1 cellular context compared by ENCODE assay signal in the genomic region with DNA sequence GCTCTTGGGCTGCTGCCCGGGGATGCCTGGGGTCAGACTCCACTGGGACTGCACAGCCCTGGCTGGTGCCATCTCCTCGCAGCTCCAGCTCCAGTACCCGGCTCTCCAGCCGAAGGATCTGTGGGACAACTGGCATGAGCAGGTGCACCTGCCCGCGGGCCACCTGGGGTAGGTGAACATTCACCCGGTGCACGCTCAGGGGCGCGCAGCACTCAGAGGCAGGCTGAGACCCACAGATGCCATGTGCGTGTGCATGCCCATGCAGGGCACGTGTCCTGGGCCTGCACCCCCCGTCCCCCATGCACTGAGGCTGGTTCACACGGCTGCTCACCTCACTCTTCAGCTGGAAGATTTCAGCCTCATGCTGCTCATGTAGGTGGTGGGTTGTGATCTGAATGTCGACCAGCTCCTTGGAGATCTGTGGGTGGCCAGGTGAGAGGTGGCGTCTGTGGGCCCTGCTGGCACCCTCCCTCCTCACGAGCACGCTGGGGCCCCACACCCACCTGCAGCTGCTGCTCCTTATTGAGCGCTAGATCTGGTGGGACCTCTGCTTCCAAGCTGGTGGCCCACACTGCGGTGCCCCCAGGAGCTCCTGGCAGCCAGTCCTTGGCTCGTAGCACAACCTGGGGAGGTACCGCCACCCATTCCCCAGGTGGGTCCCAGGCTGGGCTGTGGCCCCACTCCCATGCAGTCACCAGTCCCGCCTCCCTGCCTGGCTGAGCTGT.
TF ChIP-seq lines count a peak whose summit lies in the region.

No MANE protein-coding gene starts in this region.

TF ChIP-seq in H1, 55 proteins besides CTCF, POLR2A, EP300 and RAD21:
- no peak for TF ChIP-seq GTF2F1 (IDR thresholded peaks at IDR 0.05; ENCODE audit: borderline replicate concordance, low read depth, low read length)
